6 cellular contexts compared by ENCODE assay signal in the genomic region with DNA sequence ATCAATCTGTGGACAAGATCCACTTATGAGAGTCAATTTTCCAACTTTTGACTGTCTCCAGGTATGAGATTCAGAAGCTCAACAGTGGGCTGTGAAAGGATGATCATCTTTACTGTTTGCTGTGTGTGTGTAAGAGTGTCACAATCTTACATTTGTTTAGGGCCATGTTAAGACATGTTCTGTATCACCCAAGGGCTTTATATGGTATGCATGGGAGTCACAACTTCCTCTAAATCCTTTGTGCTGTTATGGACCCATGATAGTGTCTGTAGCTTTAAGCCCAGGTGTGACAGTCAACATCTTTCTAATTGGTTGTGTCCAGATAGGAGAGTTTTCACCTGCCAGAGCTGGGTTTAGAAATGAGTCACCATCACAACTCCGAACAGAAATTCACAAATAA.
DNase-seq lines count a peak whose midpoint lies in the region; ATAC-seq, FAIRE-seq and TF ChIP-seq lines count a peak whose summit lies in the region.
"Not testable (repeated sequence)": the region's sequence is repeated elsewhere in the genome, so short reads cannot be mapped to it uniquely, and the experiment has no call there.

No MANE protein-coding gene starts in this region.

- H3K4me2 ChIP-seq in mammary epithelial cell (ENCODE audit: insufficient read depth, low read depth, low read length) = not testable (repeated sequence)

- CTCF ChIA-PET in mammary epithelial cell (lab: Charles Lee; ENCODE audit: low non-redundant PET) = not testable (repeated sequence)

- 29% methylated on average over 1 of the region's 1 CpG for WGBS in mammary epithelial cell (ENCODE audit: low coverage, missing lambda C conversion rate)

- TF ChIP-seq CTCF in mammary epithelial cell (conservative IDR thresholded peaks at IDR 0.05 in 1 of 2, IDR thresholded peaks at IDR 0.05 in 1 of 2; ENCODE audit: extremely low read depth in 1 of 2, insufficient read depth in 1 of 2, low read depth in 1 of 2, low read length in 2 of 2); bronchial epithelial cell (IDR thresholded peaks at IDR 0.05; ENCODE audit: insufficient read depth, low read length, severe bottlenecking); epithelial cell of esophagus (IDR thresholded peaks at IDR 0.05; ENCODE audit: insufficient read depth, low read depth, low read length, missing control alignments); foreskin keratinocyte (conservative IDR thresholded peaks at IDR 0.05): not testable (repeated sequence)

- not testable (repeated sequence) for H3K79me2 ChIP-seq in mammary epithelial cell (ENCODE audit: insufficient read depth, low read length)

- not testable (repeated sequence) for H4K20me1 ChIP-seq in mammary epithelial cell (ENCODE audit: insufficient read depth, low read length)

- dilution Hi-C loops in mammary epithelial cell (cut with HindIII; ENCODE audit: low sequenced_read_pairs) = not testable (repeated sequence)

- not testable (repeated sequence) for H3K27ac ChIP-seq in mammary epithelial cell (ENCODE audit: insufficient read depth, low read depth, low read length); epithelial cell of prostate; foreskin keratinocyte

- BruUV-seq in mammary epithelial cell (replicated peaks; lab: Mats Ljungman, UMichigan) = not testable (repeated sequence)

- H3K4me3 ChIP-seq in mammary epithelial cell (replicated peaks in 1 of 3; ENCODE audit: insufficient read depth in 1 of 3, low read depth in 2 of 3, low read length in 3 of 3); bronchial epithelial cell (ENCODE audit: low read depth, low read length); epithelial cell of esophagus (ENCODE audit: low read length): not testable (repeated sequence)

- intact Hi-C loops in mammary epithelial cell (cut with micrococcal nuclease) = not testable (repeated sequence)

- not testable (repeated sequence) for H3K36me3 ChIP-seq in mammary epithelial cell (ENCODE audit: insufficient read depth, low read length); bronchial epithelial cell (ENCODE audit: control insufficient read depth, insufficient read depth, low read length)

- H3K27me3 ChIP-seq in mammary epithelial cell (ENCODE audit: insufficient read depth, low read length); bronchial epithelial cell (ENCODE audit: control insufficient read depth, insufficient read depth, low read length); foreskin keratinocyte: not testable (repeated sequence)

- H3K4me1 ChIP-seq in mammary epithelial cell (ENCODE audit: insufficient read depth, low read length); foreskin keratinocyte: not testable (repeated sequence)

- peaks cover 14% of the 10 kb centered on the region for H3K9me3 ChIP-seq in mammary epithelial cell (replicated peaks; ENCODE audit: insufficient read depth, low read length)

- DNase-seq in mammary epithelial cell = peak; percentile 35
- DNase-seq in bronchial epithelial cell (ENCODE audit: low read depth) = peak; percentile 56
- peak; percentile 63 for DNase-seq in epithelial cell of esophagus (ENCODE audit: low read depth)
- peak; percentile 37 for DNase-seq in epithelial cell of prostate (ENCODE audit: low read depth, low spot score)
- DNase-seq in foreskin keratinocyte = peak; percentile 25 to 49

- not testable (repeated sequence) for FAIRE-seq in bronchial epithelial cell (lab: Jason Lieb, UNC)

- not testable (repeated sequence) for H3K9ac ChIP-seq in mammary epithelial cell (ENCODE audit: insufficient read depth, low read length)

- H2AFZ ChIP-seq in mammary epithelial cell (ENCODE audit: low read depth, low read length) = not testable (repeated sequence)

- peak; percentile 48 for ATAC-seq in esophagus mucosa
- ATAC-seq in foreskin keratinocyte = not testable (repeated sequence)

- in situ Hi-C loops in mammary epithelial cell (cut with MboI; ENCODE audit: low sequenced_read_pairs in 2 of 2) = not testable (repeated sequence)
